ENCODE assay signal across 8 cellular contexts in genomic region chr16:9047689-9048301, GRCh38. TPM values are rescaled to one million over a fixed set of nuclear protein-coding genes. Genes with fewer than 3 reads are reported as not detected.
DNase-seq lines count a peak whose midpoint lies in the region; ATAC-seq and TF ChIP-seq lines count a peak whose summit lies in the region.

No MANE protein-coding gene starts in this region.

- H3K36me3 ChIP-seq in left ventricle myocardium inferior = no peaks in the 10 kb centered on the region

- H3K4me3 ChIP-seq in left ventricle myocardium inferior = no peak overlapping the region

- ATAC-seq in GM18909 (IDR thresholded peaks at IDR 0.05; ENCODE audit: poor library complexity, unreplicated experiment) (peak; percentile 84), HG03469 (IDR thresholded peaks at IDR 0.05; ENCODE audit: unreplicated experiment) (peak; percentile 65)

- H3K9me3 ChIP-seq in left ventricle myocardium inferior (replicated peaks) = peaks cover 14% of the 10 kb centered on the region

- H3K27me3 ChIP-seq in left ventricle myocardium inferior (ENCODE audit: low read depth) = no peaks in the 10 kb centered on the region

- peak; percentile 98 for DNase-seq in AG08395 (ENCODE audit: low spot score)
- peak; percentile 39 to 75 for DNase-seq in SHP77 (lab: John Stamatoyannopoulos, UW)
- peak; percentile 85 for DNase-seq in left ventricle myocardium inferior
- peak; percentile 76 for DNase-seq in putamen (ENCODE audit: low spot score)
- no peak for DNase-seq in NCI-H1694 treated with DMSO at 0.1 percent for 48 hours (lab: John Stamatoyannopoulos, UW)

- 15 to 31% (median 15%) methylated on average over 7 of the region's 7 CpGs for WGBS in adipose tissue, 3 donors

- H3K27ac ChIP-seq in adipose tissue (ENCODE audit: low read depth, low read length) (peak overlapping the region; percentile 17), left ventricle myocardium inferior (replicated peaks) (peak overlapping the region; percentile 82)

- H3K4me1 ChIP-seq in left ventricle myocardium inferior = peaks cover 19% of the 10 kb centered on the region

- intact Hi-C loops in left ventricle myocardium inferior (cut with micrococcal nuclease) = no loop called here

- TF ChIP-seq CTCF in left ventricle myocardium inferior (IDR thresholded peaks at IDR 0.05; ENCODE audit: borderline replicate concordance) = no peak

RNA-seq across cellular contexts. Expression of gene HAPSTR1, which starts 43.6 kb away (rescaled TPM):
- polyA plus RNA-seq in adipose tissue = 10 to 100 TPM in 2 of 3 donors, 1 to 10 TPM in 1; 6.8 to 21.9 (median 18.3) TPM
- total RNA-seq in left ventricle myocardium inferior = 52.3 TPM
